ENCODE assay signal across 8 cellular contexts in genomic region chr1:234977891-234978396, GRCh38.
DNase-seq lines count a peak whose midpoint lies in the region; ATAC-seq and TF ChIP-seq lines count a peak whose summit lies in the region.

No MANE protein-coding gene starts in this region.

- WGBS in psoas muscle, 3 donors, result 62 to 71% (median 63%) methylated on average over 7 of the region's 7 CpGs

- CTCF ChIA-PET in HEK293 (lab: Yijun Ruan, JAX), result interaction anchor here (0.5 to 3.3 kb wide), 9 partner anchors 17 to 854 kb away, joined by 3 to 25 read pairs (median 3); no protein-coding TSS in a partner anchor

- H3K27ac ChIP-seq in HEK293 (ENCODE audit: extremely low read depth, low read depth, low read length) (peak overlapping the region; percentile 56), coronary artery (peak overlapping the region; percentile 93 to 99), psoas muscle (peak overlapping the region; percentile 86)

- intact Hi-C loops in psoas muscle (cut with DNase I), result loop anchor here (5.0 to 10.0 kb wide), 3 partner anchors 206 to 483 kb away; no protein-coding TSS in a partner anchor

- H3K9me3 ChIP-seq in HEK293 (ENCODE audit: control insufficient read depth, insufficient read depth, low read depth, low read length), result no peaks in the 10 kb centered on the region
- no peaks in the 10 kb centered on the region for H3K9me3 ChIP-seq in psoas muscle

- POLR2A ChIA-PET in HEK293 (lab: Yijun Ruan, JAX), result interaction anchor here (0.6 to 5.8 kb wide), 10 partner anchors 13 to 482 kb away, joined by 3 to 44 read pairs (median 4); partner anchors contain the start of gene IRF2BP2

- no peaks in the 10 kb centered on the region for H3K36me3 ChIP-seq in HEK293 (ENCODE audit: control insufficient read depth in 2 of 2, insufficient read depth in 1 of 2, low read length in 2 of 2)
- H3K36me3 ChIP-seq in psoas muscle (ENCODE audit: insufficient read depth in 1 of 2, low read depth in 1 of 2), result no peaks in the 10 kb centered on the region

- H3K4me1 ChIP-seq in HEK293 (ENCODE audit: control insufficient read depth, insufficient read depth, low read length) (peaks cover 44% of the 10 kb centered on the region), psoas muscle (peaks cover 69% of the 10 kb centered on the region)

- H3K27me3 ChIP-seq in psoas muscle (ENCODE audit: insufficient read depth in 3 of 3, low read length in 2 of 3), result no peaks in the 10 kb centered on the region

- TF ChIP-seq CTCF in HEK293 (tag by site-specific recombination; IDR thresholded peaks at IDR 0.05) (no peak), coronary artery (IDR thresholded peaks at IDR 0.05) (no peak), psoas muscle (IDR thresholded peaks at IDR 0.05) (no peak), omental fat pad (IDR thresholded peaks at IDR 0.05) (no peak)

- DNase-seq in NCI-H748 (lab: John Stamatoyannopoulos, UW; ENCODE audit: unreplicated experiment), result peak; percentile 75
- DNase-seq in coronary artery (ENCODE audit: low spot score), result no peak
- DNase-seq in psoas muscle, result no peak
- DNase-seq in AG08395 (ENCODE audit: low spot score), result no peak
- DNase-seq in omental fat pad (ENCODE audit: low spot score), result no peak
- DNase-seq in glomerular visceral epithelial cell (ENCODE audit: extremely low spot score), result no peak

- ATAC-seq in psoas muscle (no peak), GM18868 (IDR thresholded peaks at IDR 0.05; ENCODE audit: unreplicated experiment) (no peak), omental fat pad (ENCODE audit: low FRiP score) (no peak)

- no peak overlapping the region for H3K4me3 ChIP-seq in HEK293 (ENCODE audit: low read depth, low read length)
- H3K4me3 ChIP-seq in coronary artery, result no peak overlapping the region
- H3K4me3 ChIP-seq in psoas muscle, result no peak overlapping the region

TF ChIP-seq in HEK293, 187 proteins besides CTCF, POLR2A, EP300 and RAD21 (continues in another document):
- TF ChIP-seq PRDM4 (tag by site-specific recombination; IDR thresholded peaks at IDR 0.05) (no peak), ZFHX2 (tag by site-specific recombination; conservative IDR thresholded peaks at IDR 0.05) (peak; percentile 44), ZNF211 (tag by site-specific recombination; IDR thresholded peaks at IDR 0.05; ENCODE audit: low read depth) (no peak), ZNF148 (tag by site-specific recombination; IDR thresholded peaks at IDR 0.05; ENCODE audit: borderline replicate concordance) (no peak; the same call in 1 of the 2 replicates), ZBTB11 (tag by site-specific recombination; conservative IDR thresholded peaks at IDR 0.05; ENCODE audit: low read depth) (no peak), ZNF692 (tag by site-specific recombination; IDR thresholded peaks at IDR 0.05) (peak; percentile 80), INSM2 (tag by site-specific recombination; IDR thresholded peaks at IDR 0.05) (peak; percentile 48; the same call in 1 of the 2 replicates), ZNF133 (tag by site-specific recombination; IDR thresholded peaks at IDR 0.05) (no peak), ZNF623 (tag by site-specific recombination; IDR thresholded peaks at IDR 0.05) (peak; percentile 29; the same call in 1 of the 2 replicates), ZNF558 (tag by site-specific recombination; IDR thresholded peaks at IDR 0.05) (peak; percentile 40; the same call in 1 of the 2 replicates), SP2 (tag by site-specific recombination; IDR thresholded peaks at IDR 0.05) (0 out of 2 replicates have a peak, but pooled peaks have one; percentile 24), ZNF350 (tag by site-specific recombination; IDR thresholded peaks at IDR 0.05) (peak; percentile 95; the same call in 1 of the 2 replicates), ZNF561 (tag by site-specific recombination; IDR thresholded peaks at IDR 0.05; ENCODE audit: borderline replicate concordance) (peak; percentile 69; the same call in 1 of the 2 replicates), KLF9 (tag by site-specific recombination; IDR thresholded peaks at IDR 0.05; ENCODE audit: low read depth) (no peak)
